ENCODE assay signal across 24 cellular contexts in genomic region chr2:106366145-106366544, GRCh38.
DNase-seq lines count a peak whose midpoint lies in the region; ATAC-seq, FAIRE-seq and TF ChIP-seq lines count a peak whose summit lies in the region.
"Had no signal": no experiment of that assay in that cellular context is flagged by ENCODE, and none has a peak within 500 bp of the region (broad histone marks: within the 10 kb centered on the region; RNA-seq: fewer than 3 reads in every experiment).

No MANE protein-coding gene starts in this region.

- TF ChIP-seq RAD21 in H1 (IDR thresholded peaks at IDR 0.05 in 1 of 2, conservative IDR thresholded peaks at IDR 0.05 in 1 of 2; ENCODE audit: low read depth in 2 of 2, low read length in 2 of 2): no peak
- TF ChIP-seq RAD21 in HepG2 (CRISPR knock-in tag; IDR thresholded peaks at IDR 0.05): no peak

- H2AFZ ChIP-seq in H1 (ENCODE audit: low read length) (0 out of 2 replicates have a peak overlapping the region, but pooled peaks have one; percentile 71), HepG2 (ENCODE audit: low read length) (peak overlapping the region; percentile 7)

- no peak overlapping the region for H3K56ac ChIP-seq in H1 (replicated peaks; ENCODE audit: insufficient read length, low read depth, low read length)

- no peaks in the 10 kb centered on the region for H3K79me2 ChIP-seq in H1 (ENCODE audit: control insufficient read depth in 1 of 2, insufficient read depth in 2 of 2, low read length in 2 of 2)
- H3K79me2 ChIP-seq in HepG2 (ENCODE audit: insufficient read depth, low read length): no peaks in the 10 kb centered on the region

- no peak for ATAC-seq in HepG2
- no peak for ATAC-seq in GM19463 (IDR thresholded peaks at IDR 0.05; ENCODE audit: unreplicated experiment)
- ATAC-seq in HG03439 (IDR thresholded peaks at IDR 0.05; ENCODE audit: unreplicated experiment): no peak

- H3K9me3 ChIP-seq in H1 (ENCODE audit: insufficient read depth in 2 of 2, low read depth in 1 of 2, low read length in 1 of 2): no peaks in the 10 kb centered on the region
- no peaks in the 10 kb centered on the region for H3K9me3 ChIP-seq in HepG2 (ENCODE audit: low read length)
- H3K9me3 ChIP-seq: BE2C had no signal

- H3K9me3 Mint-ChIP-seq in mesothelial cell of epicardium (peaks cover 6% of the 10 kb centered on the region), CD14-positive monocyte (peaks cover 3 to 12% (median 4%) of the 10 kb centered on the region in 7 donors)

- no peak overlapping the region for H2BK15ac ChIP-seq in H1 (ENCODE audit: low read length)

- no peak overlapping the region for H3K23ac ChIP-seq in H1 (ENCODE audit: insufficient read length)

- TF ChIP-seq POLR2A in H1 (IDR thresholded peaks at IDR 0.05; ENCODE audit: control extremely low read depth in 1 of 2, low read depth in 2 of 2, low read length in 2 of 2): no peak
- no peak for TF ChIP-seq POLR2A in HepG2 (IDR thresholded peaks at IDR 0.05; ENCODE audit: insufficient read depth in 1 of 2, low read depth in 2 of 2, low read length in 2 of 2)

- H3K4me3 Mint-ChIP-seq in mesothelial cell of epicardium (no peak overlapping the region), CD14-positive monocyte (no peak overlapping the region)
- H3K4me3 Mint-ChIP-seq: CD4-positive, alpha-beta memory T cell had no signal

- H3K4me1 ChIP-seq in H1 (replicated peaks in 1 of 4; ENCODE audit: control insufficient read depth in 3 of 4, insufficient read depth in 4 of 4, low read length in 3 of 4) (no peaks in the 10 kb centered on the region), HepG2 (ENCODE audit: insufficient read depth, low read length) (no peaks in the 10 kb centered on the region)
- H3K4me1 ChIP-seq: BE2C had no signal

- H3K9ac ChIP-seq in H1 (replicated peaks in 1 of 4; ENCODE audit: extremely low read depth in 1 of 4, low read depth in 3 of 4, low read length in 3 of 4) (no peak overlapping the region), HepG2 (ENCODE audit: insufficient read depth, low read depth, low read length) (no peak overlapping the region)
- H3K9ac ChIP-seq: BLaER1 treated with 17β-estradiol and CSF1 and Interleukin-3, amounts not matched to agents 10 nM and 100 nM had no signal

- no TSS peak for BruUV-seq in HepG2 (replicated peaks; lab: Mats Ljungman, UMichigan)

- H3K36me3 Mint-ChIP-seq in mesothelial cell of epicardium: no peaks in the 10 kb centered on the region
- H3K36me3 Mint-ChIP-seq in CD14-positive monocyte: no peaks in the 10 kb centered on the region
- H3K36me3 Mint-ChIP-seq: CD4-positive, alpha-beta memory T cell had no signal

- no peak overlapping the region for H2BK20ac ChIP-seq in H1 (ENCODE audit: low read length)

- DNase-seq in ELF-1 (ENCODE audit: low read depth, low spot score): peak; percentile 30
- peak; percentile 38 for DNase-seq in NCI-H82 treated with DMSO at 0.1 percent for 48 hours (lab: John Stamatoyannopoulos, UW; ENCODE audit: unreplicated experiment)
- DNase-seq in H1 (ENCODE audit: low read depth in 1 of 2, low spot score in 2 of 2): no peak
- no peak for DNase-seq in HepG2 (ENCODE audit: low spot score)
- no peak for DNase-seq in mesothelial cell of epicardium (ENCODE audit: low spot score in 2 of 2, unreplicated experiment in 2 of 2)
- DNase-seq in CD14-positive monocyte (ENCODE audit: low spot score): no peak
- DNase-seq: AML-193; BE2C; Calu3; CD4-positive, alpha-beta memory T cell; COR-L47; DMS53; DMS79 treated with DMSO at 0.1 percent for 48 hours; GOT3; H7; HCEC 1CT had no signal

- no peak for TF ChIP-seq EP300 in H1 (IDR thresholded peaks at IDR 0.05; ENCODE audit: borderline replicate concordance in 1 of 2, low read depth in 2 of 2, low read length in 2 of 2)
- TF ChIP-seq EP300 in HepG2 (IDR thresholded peaks at IDR 0.05; ENCODE audit: low read depth in 2 of 2, low read length in 2 of 2): no peak
- no peak for TF ChIP-seq EP300 in HepG2 (CRISPR knock-in tag; IDR thresholded peaks at IDR 0.05; ENCODE audit: borderline replicate concordance)

- H4K5ac ChIP-seq in H1 (ENCODE audit: insufficient read length, low read depth, low read length): no peak overlapping the region

- H3K4me1 Mint-ChIP-seq in mesothelial cell of epicardium (no peaks in the 10 kb centered on the region), CD14-positive monocyte (no peaks in the 10 kb centered on the region)
- H3K4me1 Mint-ChIP-seq: CD4-positive, alpha-beta memory T cell had no signal

- H3K27ac Mint-ChIP-seq in mesothelial cell of epicardium (no peak overlapping the region), CD14-positive monocyte (no peak overlapping the region)
- H3K27ac Mint-ChIP-seq: CD4-positive, alpha-beta memory T cell had no signal

- no peaks in the 10 kb centered on the region for H3K36me3 ChIP-seq in H1 (ENCODE audit: control insufficient read depth in 2 of 4, insufficient read depth in 4 of 4, low read length in 3 of 4)
- H3K36me3 ChIP-seq in HepG2 (replicated peaks in 1 of 2; ENCODE audit: control insufficient read depth in 1 of 2, insufficient read depth in 2 of 2, low read length in 2 of 2): no peaks in the 10 kb centered on the region
- H3K36me3 ChIP-seq: BE2C; BLaER1 treated with 17β-estradiol and CSF1 and Interleukin-3, amounts not matched to agents 10 nM and 100 nM had no signal

- CTCF ChIA-PET in H1 (lab: Charles Lee; ENCODE audit: partially characterized antibody): interaction anchor here (0.6 to 1.2 kb wide), 2 partner anchors 42 to 116 kb away, joined by 3 to 4 read pairs; no protein-coding TSS in a partner anchor
- CTCF ChIA-PET in HepG2 (lab: Yijun Ruan, JAX; ENCODE audit: low intra/inter-chr PET ratio, low total read pairs): no interaction called here

- no peak overlapping the region for H2BK120ac ChIP-seq in H1 (replicated peaks; ENCODE audit: low read depth, low read length)

- no peak overlapping the region for H2BK5ac ChIP-seq in H1 (ENCODE audit: low read depth, low read length)

- H4K91ac ChIP-seq in H1 (replicated peaks; ENCODE audit: insufficient read length, low read length): no peak overlapping the region

- no peak overlapping the region for H3K4ac ChIP-seq in H1 (replicated peaks; ENCODE audit: insufficient read length, low read depth, low read length)

- H2AK5ac ChIP-seq in H1 (ENCODE audit: low read depth, low read length): no peak overlapping the region

- intact Hi-C loops in HepG2 (cut with micrococcal nuclease; ENCODE audit: unreplicated experiment): no loop called here
- intact Hi-C loops in CD14-positive monocyte (cut with micrococcal nuclease): no loop called here

- H3K4me3 ChIP-seq in H1 (ENCODE audit: extremely low read depth in 1 of 4, insufficient read depth in 2 of 4, low read depth in 3 of 4, low read length in 4 of 4) (no peak overlapping the region), HepG2 (replicated peaks in 1 of 3; ENCODE audit: insufficient read depth in 1 of 3, low read depth in 2 of 3, low read length in 3 of 3) (no peak overlapping the region)
- H3K4me3 ChIP-seq: BLaER1 treated with 17β-estradiol and CSF1 and Interleukin-3, amounts not matched to agents 10 nM and 100 nM had no signal

- H3K23me2 ChIP-seq in H1 (ENCODE audit: low read depth, low read length): no peaks in the 10 kb centered on the region

- 90% methylated on average over 7 of the region's 7 CpGs; no CpG with 5 or more reads in 1 of the 2 experiments for WGBS in H1 (ENCODE audit: extremely low coverage in 1 of 2, insufficient coverage in 1 of 2, insufficient read length in 1 of 2, insufficient replicate concordance in 2 of 2, low coverage in 1 of 2, low lambda C conversion rate in 2 of 2, missing lambda C conversion rate in 1 of 2), 2 experiments
- WGBS in HepG2 (ENCODE audit: low lambda C conversion rate): 62% methylated on average over 7 of the region's 7 CpGs

- no peak for TF ChIP-seq CTCF in H1 (IDR thresholded peaks at IDR 0.05; ENCODE audit: control extremely low read depth in 1 of 3, insufficient read depth in 1 of 3, low read depth in 1 of 3, low read length in 3 of 3)
- no peak for TF ChIP-seq CTCF in HepG2 (CRISPR knock-in tag; IDR thresholded peaks at IDR 0.05)
- no peak for TF ChIP-seq CTCF in mesothelial cell of epicardium (IDR thresholded peaks at IDR 0.05; ENCODE audit: unreplicated experiment)
- no peak for TF ChIP-seq CTCF in CD14-positive monocyte (IDR thresholded peaks at IDR 0.05)

- H3K14ac ChIP-seq in H1 (ENCODE audit: insufficient read length): no peak overlapping the region

- no peak for FAIRE-seq in H1 (lab: Jason Lieb, UNC)
- no peak for FAIRE-seq in HepG2 (lab: Jason Lieb, UNC)
- FAIRE-seq: A204.1, G401.6, GM12892, GM19239 had no signal

- H4K8ac ChIP-seq in H1 (ENCODE audit: extremely low read depth, insufficient read depth, low read length): no peak overlapping the region

- H3K27me3 Mint-ChIP-seq in mesothelial cell of epicardium (ENCODE audit: low read depth): no peaks in the 10 kb centered on the region
- H3K27me3 Mint-ChIP-seq in CD14-positive monocyte (ENCODE audit: low read depth in 3 of 3): peaks cover 0 to 2% (median 1%) of the 10 kb centered on the region in 3 donors

- H3K27ac ChIP-seq in H1 (ENCODE audit: low read depth, low read length): no peak overlapping the region
- no peak overlapping the region for H3K27ac ChIP-seq in HepG2 (ENCODE audit: extremely low read length, insufficient read depth, low read length)
- H3K27ac ChIP-seq: 22Rv1; BLaER1 treated with 17β-estradiol and CSF1 and Interleukin-3, amounts not matched to agents 10 nM and 100 nM had no signal

- in situ Hi-C loops in HepG2 (cut with HindIII; ENCODE audit: extremely low pct_ligation_motif_present, low pct_unique_long_range_greater_than_20kb): no loop called here

- no peak overlapping the region for H3K4me2 ChIP-seq in H1 (ENCODE audit: insufficient read depth in 1 of 2, low read depth in 2 of 2, low read length in 2 of 2)
- H3K4me2 ChIP-seq in HepG2 (ENCODE audit: low read depth, low read length): no peak overlapping the region

- H3K27me3 ChIP-seq in H1 (replicated peaks in 1 of 4; ENCODE audit: control insufficient read depth in 3 of 4, extremely low read depth in 1 of 4, insufficient read depth in 3 of 4, low read length in 3 of 4): no peaks in the 10 kb centered on the region
- peaks cover 0 to 3% of the 10 kb centered on the region in 2 experiments; a peak in 2 of 5 replicates for H3K27me3 ChIP-seq in HepG2 (ENCODE audit: control insufficient read depth in 1 of 2, insufficient read depth in 2 of 2, low read length in 2 of 2)
- H3K27me3 ChIP-seq: BE2C; BLaER1 treated with 17β-estradiol and CSF1 and Interleukin-3, amounts not matched to agents 10 nM and 100 nM had no signal

- no peak overlapping the region; the same call in 1 of the 2 replicates for H3K18ac ChIP-seq in H1 (ENCODE audit: extremely low read depth, low read length)

- no peak overlapping the region for H2BK12ac ChIP-seq in H1 (ENCODE audit: low read depth, low read length)

- H4K20me1 ChIP-seq in H1 (replicated peaks in 1 of 2; ENCODE audit: control insufficient read depth in 1 of 2, insufficient read depth in 2 of 2, low read length in 2 of 2) (no peaks in the 10 kb centered on the region), HepG2 (ENCODE audit: insufficient read depth, low read length) (no peaks in the 10 kb centered on the region)
- H4K20me1 ChIP-seq: BLaER1 treated with 17β-estradiol and CSF1 and Interleukin-3, amounts not matched to agents 10 nM and 100 nM had no signal

- POLR2A ChIA-PET in H1 (lab: Charles Lee; ENCODE audit: partially characterized antibody): no interaction called here
- POLR2A ChIA-PET in HepG2 (lab: Yijun Ruan, JAX): no interaction called here

- no peaks in the 10 kb centered on the region for H3K79me1 ChIP-seq in H1 (ENCODE audit: low read depth, low read length)

TF ChIP-seq in HepG2, 621 proteins besides CTCF, POLR2A, EP300 and RAD21 (continues in another document):
- TF ChIP-seq ZNF446 (CRISPR knock-in tag; IDR thresholded peaks at IDR 0.05): no peak

Comparison
In these comparisons a context has a peak if more than half of its experiments do, and no peak if none do; other contexts are left out.
1. DNase-seq: peak in ELF-1 (single experiment) and NCI-H82 treated with DMSO at 0.1 percent for 48 hours (single experiment); none in H1 (0 of 2), HepG2 (single experiment), mesothelial cell of epicardium (0 of 2) and CD14-positive monocyte (single experiment).